In genomic region chr18:25674183-25674582, GRCh38 we compare ENCODE assay signal across 29 cellular contexts.
"Had no signal": no experiment of that assay in that cellular context is flagged by ENCODE, and none has a peak within 500 bp of the region (broad histone marks: within the 10 kb centered on the region; RNA-seq: fewer than 3 reads in every experiment).

No MANE protein-coding gene starts in this region.

- H3K27me3 Mint-ChIP-seq: dendritic cell treated with granulocyte-macrophage colony-stimulating factor and Interleukin-4, amounts not matched to agents 40 ng/mL and 50 ng/mL, for 4 days; effector memory CD8-positive, alpha-beta T cell had no signal

- H3K9me3 ChIP-seq: colonic mucosa, esophagus muscularis mucosa, esophagus squamous epithelium, gastrocnemius medialis, gastroesophageal sphincter had no signal

- H3K4me3 ChIP-seq: colonic mucosa, coronary artery, dorsolateral prefrontal cortex, esophagus muscularis mucosa, esophagus squamous epithelium, gastrocnemius medialis, gastroesophageal sphincter, heart left ventricle, heart right ventricle had no signal

- FAIRE-seq: colon, endometrium, endothelial cell of umbilical vein, frontal cortex had no signal

- DNase-seq: colonic mucosa; cortex of kidney; dermis blood vessel endothelial cell; dorsolateral prefrontal cortex; effector CD4-positive, alpha-beta T cell; effector CD8-positive, alpha-beta T cell; effector memory CD4-positive, alpha-beta T cell; effector memory CD8-positive, alpha-beta T cell; endodermal cell; erythroblast; esophagus squamous epithelium; foreskin fibroblast; foreskin keratinocyte; foreskin melanocyte; gastrocnemius medialis; glutamatergic neuron; head of caudate nucleus; heart left ventricle; heart right ventricle had no signal

- H3K4me3 Mint-ChIP-seq: dendritic cell treated with granulocyte-macrophage colony-stimulating factor and Interleukin-4, amounts not matched to agents 40 ng/mL and 50 ng/mL, for 4 days; effector memory CD8-positive, alpha-beta T cell; endodermal cell had no signal

- H3K36me3 ChIP-seq: colonic mucosa, esophagus muscularis mucosa, esophagus squamous epithelium, gastrocnemius medialis, gastroesophageal sphincter, heart left ventricle, heart right ventricle had no signal

- H3K27me3 ChIP-seq: colonic mucosa, dorsolateral prefrontal cortex, esophagus muscularis mucosa, esophagus squamous epithelium, foreskin keratinocyte, gastrocnemius medialis, gastroesophageal sphincter, heart left ventricle had no signal

- H3K9me3 Mint-ChIP-seq: endodermal cell had no signal

- ATAC-seq: effector memory CD8-positive, alpha-beta T cell; esophagus mucosa; foreskin keratinocyte; gastrocnemius medialis; gastroesophageal sphincter; heart left ventricle; heart right ventricle had no signal

- H3K27ac Mint-ChIP-seq: dendritic cell treated with granulocyte-macrophage colony-stimulating factor and Interleukin-4, amounts not matched to agents 40 ng/mL and 50 ng/mL, for 4 days; effector memory CD8-positive, alpha-beta T cell had no signal

- H3K27ac ChIP-seq: colonic mucosa, coronary artery, dorsolateral prefrontal cortex, epithelial cell of prostate, esophagus muscularis mucosa, esophagus squamous epithelium, foreskin keratinocyte, gastrocnemius medialis, gastroesophageal sphincter, heart left ventricle, heart right ventricle had no signal

- H3K4me1 ChIP-seq: colonic mucosa, esophagus muscularis mucosa, esophagus squamous epithelium, foreskin keratinocyte, gastrocnemius medialis, gastroesophageal sphincter, heart right ventricle had no signal
